Comparison of ENCODE assay signal across 11 cellular contexts in genomic region chr18:69649678-69650077, GRCh38.
"Had no signal": no experiment of that assay in that cellular context is flagged by ENCODE, and none has a peak within 500 bp of the region (broad histone marks: within the 10 kb centered on the region; RNA-seq: fewer than 3 reads in every experiment).

No MANE protein-coding gene starts in this region.

- H3K4me3 ChIP-seq: GM23248, GM23338, HAP-1 had no signal

- H2AFZ ChIP-seq: GM23248, GM23338 had no signal

- H3K36me3 ChIP-seq: HAP-1 had no signal

- FAIRE-seq: H1, H54 had no signal

- H3K9me3 ChIP-seq: HAP-1 had no signal

- H3K9ac ChIP-seq: GM23248 had no signal

- H3K4me2 ChIP-seq: GM23338 had no signal

- ATAC-seq: GM23338, HCT116 had no signal

- DNase-seq: GM23248, GOT3, H7, H9, HCEC 1CT, HFFc6 had no signal

- H3K27ac ChIP-seq: GM23248 had no signal
